In genomic region chr7:133742709-133743538, GRCh38 we compare ENCODE assay signal across 8 cellular contexts.
DNase-seq lines count a peak whose midpoint lies in the region; ATAC-seq and TF ChIP-seq lines count a peak whose summit lies in the region.
"Had no signal": no experiment of that assay in that cellular context is flagged by ENCODE, and none has a peak within 500 bp of the region (broad histone marks: within the 10 kb centered on the region; RNA-seq: fewer than 3 reads in every experiment).

No MANE protein-coding gene starts in this region.

- DNase-seq in NCI-H2227 (lab: John Stamatoyannopoulos, UW; ENCODE audit: unreplicated experiment) = peak; percentile 51
- DNase-seq in dermis blood vessel endothelial cell = peak; percentile 55
- DNase-seq in retina = peak; percentile 9
- no peak for DNase-seq in effector CD4-positive, alpha-beta T cell
- DNase-seq: NCI-H1105 had no signal

- ATAC-seq in HG02759 (IDR thresholded peaks at IDR 0.05; ENCODE audit: unreplicated experiment) (no peak), HG02884 (IDR thresholded peaks at IDR 0.05; ENCODE audit: unreplicated experiment) (no peak)

- no peak overlapping the region for H3K4me3 ChIP-seq in GM12875 (ENCODE audit: low read depth, low read length)

- peak; percentile 44; the same call in 1 of the 2 replicates for TF ChIP-seq CTCF in GM12875 (IDR thresholded peaks at IDR 0.05; ENCODE audit: borderline replicate concordance, insufficient read depth, low read depth, low read length)
